32 cellular contexts compared by ENCODE assay signal in genomic region chr17:68095205-68095811, GRCh38.
"Had no signal": no experiment of that assay in that cellular context is flagged by ENCODE, and none has a peak within 500 bp of the region (broad histone marks: within the 10 kb centered on the region; RNA-seq: fewer than 3 reads in every experiment).

No MANE protein-coding gene starts in this region.

- H3K4me3 ChIP-seq: adrenal gland, body of pancreas, cardiac muscle cell, colonic mucosa, esophagus squamous epithelium, gastroesophageal sphincter, heart right ventricle, hepatocyte had no signal

- H3K36me3 ChIP-seq: adrenal gland, cardiac muscle cell, colonic mucosa, esophagus squamous epithelium, gastroesophageal sphincter, heart right ventricle had no signal

- H3K27ac ChIP-seq: adrenal gland, body of pancreas, cardiac muscle cell, colonic mucosa, esophagus squamous epithelium, gastroesophageal sphincter, heart right ventricle, hepatocyte had no signal

- H3K27me3 ChIP-seq: adrenal gland, body of pancreas, cardiac muscle cell, colonic mucosa, esophagus squamous epithelium, gastroesophageal sphincter, heart right ventricle, hepatocyte had no signal

- H3K4me1 ChIP-seq: adrenal gland, colonic mucosa, gastroesophageal sphincter had no signal

- H3K36me3 Mint-ChIP-seq: activated CD4-positive, alpha-beta memory T cell treated with anti-CD3 and anti-CD28 coated beads for 36 hours; activated naive CD8-positive, alpha-beta T cell had no signal

- H3K4me3 Mint-ChIP-seq: activated CD4-positive, alpha-beta memory T cell treated with anti-CD3 and anti-CD28 coated beads for 36 hours; activated CD4-positive, alpha-beta T cell treated with anti-CD3 and anti-CD28 coated beads for 36 hours; activated CD4-positive, alpha-beta T cell treated with anti-CD3 and anti-CD28 coated beads, Interleukin-2, amount 10 ng/mL, durations not matched to agents 24 days and 14 days; activated naive CD8-positive, alpha-beta T cell; activated naive CD8-positive, alpha-beta T cell treated with anti-CD3 and anti-CD28 coated beads, Interleukin-2, amount 50 U/mL, for 24 hours; activated T-cell treated with anti-CD3 and anti-CD28 coated beads, Interleukin-2, amount 50 U/mL, for 4 hours; activated T-helper 17 cell treated with anti-CD3 and anti-CD28 coated beads, Interleukin-2, amount 50 U/mL, for 72 hours; T-helper 17 cell; T-helper 2 cell treated with Interferon-gamma antibody and Interleukin-4, amounts not matched to agents 5 μg/mL and 100 μg/mL, for 36 hours had no signal

- H3K27me3 Mint-ChIP-seq: activated CD4-positive, alpha-beta memory T cell treated with anti-CD3 and anti-CD28 coated beads for 36 hours; activated CD4-positive, alpha-beta T cell treated with anti-CD3 and anti-CD28 coated beads for 36 hours; activated naive CD8-positive, alpha-beta T cell; activated naive CD8-positive, alpha-beta T cell treated with anti-CD3 and anti-CD28 coated beads, Interleukin-2, amount 50 U/mL, for 24 hours; activated T-helper 17 cell treated with anti-CD3 and anti-CD28 coated beads, Interleukin-2, amount 50 U/mL, for 72 hours; T-helper 17 cell had no signal

- H3K4me1 Mint-ChIP-seq: activated CD4-positive, alpha-beta T cell treated with anti-CD3 and anti-CD28 coated beads for 36 hours; activated CD4-positive, alpha-beta T cell treated with anti-CD3 and anti-CD28 coated beads, Interleukin-2, amount 10 ng/mL, durations not matched to agents 24 days and 14 days; activated naive CD8-positive, alpha-beta T cell treated with anti-CD3 and anti-CD28 coated beads, Interleukin-2, amount 50 U/mL, for 24 hours; activated T-helper 17 cell treated with anti-CD3 and anti-CD28 coated beads, Interleukin-2, amount 50 U/mL, for 72 hours had no signal

- H3K9me3 Mint-ChIP-seq: activated CD4-positive, alpha-beta memory T cell treated with anti-CD3 and anti-CD28 coated beads for 36 hours; activated CD4-positive, alpha-beta T cell treated with anti-CD3 and anti-CD28 coated beads, Interleukin-2, amount 10 ng/mL, durations not matched to agents 24 days and 14 days; activated naive CD8-positive, alpha-beta T cell treated with anti-CD3 and anti-CD28 coated beads, Interleukin-2, amount 50 U/mL, for 24 hours; activated T-cell treated with anti-CD3 and anti-CD28 coated beads, Interleukin-2, amount 50 U/mL, for 4 hours; activated T-helper 17 cell treated with anti-CD3 and anti-CD28 coated beads, Interleukin-2, amount 50 U/mL, for 72 hours; T-helper 2 cell treated with Interferon-gamma antibody and Interleukin-4, amounts not matched to agents 5 μg/mL and 100 μg/mL, for 36 hours had no signal

- DNase-seq: activated CD4-positive, alpha-beta memory T cell treated with anti-CD3 and anti-CD28 coated beads for 36 hours; activated CD4-positive, alpha-beta T cell treated with anti-CD3 and anti-CD28 coated beads for 36 hours; activated CD4-positive, alpha-beta T cell treated with anti-CD3 and anti-CD28 coated beads, Interleukin-2, amount 10 ng/mL, durations not matched to agents 24 days and 14 days; activated CD4-positive, CD25-positive, alpha-beta regulatory T cell; activated CD4-positive, CD25-positive, alpha-beta regulatory T cell treated with anti-CD3 and anti-CD28 coated beads, Interleukin-2, amount 50 U/mL, for 72 hours; activated CD8-positive, alpha-beta memory T cell treated with anti-CD3 and anti-CD28 coated beads for 24 hours; activated effector memory CD4-positive, alpha-beta T cell treated with Interleukin-2 at 50 U/mL for 16 hours; activated gamma-delta T cell treated with Interleukin-2 at 50 U/mL for 16 hours; activated naive CD4-positive, alpha-beta T cell treated with anti-CD3 and anti-CD28 coated beads, Interleukin-2, amount 50 U/mL, for 16 hours; activated naive CD4-positive, alpha-beta T cell treated with Interleukin-2 at 50 U/mL for 16 hours; activated naive CD8-positive, alpha-beta T cell treated with anti-CD3 and anti-CD28 coated beads, Interleukin-2, amount 50 U/mL, for 24 hours; activated T-cell treated with anti-CD3 and anti-CD28 coated beads, Interleukin-2, amount 50 U/mL, for 4 hours; adrenal gland; amygdala; aorta; body of pancreas; central memory CD4-positive, alpha-beta T cell; cerebellar nuclear complex; colonic mucosa; effector CD8-positive, alpha-beta T cell; erythroblast; esophagus squamous epithelium; foreskin melanocyte; heart right ventricle; T-helper 1 cell; T-helper 17 cell had no signal

- ATAC-seq: activated CD4-positive, alpha-beta T cell treated with anti-CD3 and anti-CD28 coated beads for 36 hours; activated naive CD8-positive, alpha-beta T cell treated with anti-CD3 and anti-CD28 coated beads, Interleukin-2, amount 50 U/mL, for 24 hours; activated T-cell treated with anti-CD3 and anti-CD28 coated beads, Interleukin-2, amount 50 U/mL, for 4 hours; activated T-helper 17 cell treated with anti-CD3 and anti-CD28 coated beads, Interleukin-2, amount 50 U/mL, for 72 hours; body of pancreas; gastroesophageal sphincter; heart right ventricle; T-helper 17 cell had no signal

- H3K9me3 ChIP-seq: adrenal gland, body of pancreas, colonic mucosa, esophagus squamous epithelium, gastroesophageal sphincter, heart right ventricle had no signal

- H3K27ac Mint-ChIP-seq: activated CD4-positive, alpha-beta memory T cell treated with anti-CD3 and anti-CD28 coated beads for 36 hours; activated CD4-positive, alpha-beta T cell treated with anti-CD3 and anti-CD28 coated beads for 36 hours; activated CD4-positive, alpha-beta T cell treated with anti-CD3 and anti-CD28 coated beads, Interleukin-2, amount 10 ng/mL, durations not matched to agents 24 days and 14 days; activated naive CD8-positive, alpha-beta T cell; activated naive CD8-positive, alpha-beta T cell treated with anti-CD3 and anti-CD28 coated beads, Interleukin-2, amount 50 U/mL, for 24 hours; activated T-helper 17 cell treated with anti-CD3 and anti-CD28 coated beads, Interleukin-2, amount 50 U/mL, for 72 hours; T-helper 17 cell; T-helper 2 cell treated with Interferon-gamma antibody and Interleukin-4, amounts not matched to agents 5 μg/mL and 100 μg/mL, for 36 hours had no signal
